1 cellular context compared by ENCODE assay signal in the genomic region with DNA sequence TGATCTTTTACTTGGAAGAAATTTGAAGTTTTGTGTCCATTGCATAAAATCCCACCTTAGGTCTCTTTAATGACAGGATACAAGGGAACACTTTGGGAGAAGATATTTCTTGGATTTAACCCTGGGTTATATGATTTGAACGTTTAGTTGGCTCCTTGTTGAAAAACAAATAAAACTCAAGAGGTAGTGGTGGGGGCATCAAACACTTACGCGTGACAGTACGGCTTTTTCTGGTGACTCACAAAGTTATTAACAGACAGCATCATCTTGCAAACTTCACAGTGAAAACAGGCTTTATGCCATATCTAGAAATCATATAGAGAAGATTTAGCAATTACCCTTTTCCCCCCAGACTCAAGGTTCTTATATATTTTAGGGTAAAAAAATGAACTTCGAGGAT.
TF ChIP-seq lines count a peak whose summit lies in the region.

No MANE protein-coding gene starts in this region.

TF ChIP-seq in A549, 52 proteins besides CTCF, POLR2A, EP300 and RAD21:
- TF ChIP-seq HEYL (CRISPR knock-in tag; IDR thresholded peaks at IDR 0.05) (no peak), FOSL2 (IDR thresholded peaks at IDR 0.05) (no peak), FOSL2 (CRISPR knock-in tag; IDR thresholded peaks at IDR 0.05) (peak; percentile 35; the same call in 1 of the 2 replicates), CBX8 (IDR thresholded peaks at IDR 0.05) (peak; percentile 40; the same call in 1 of the 2 replicates)
